In the genomic region with DNA sequence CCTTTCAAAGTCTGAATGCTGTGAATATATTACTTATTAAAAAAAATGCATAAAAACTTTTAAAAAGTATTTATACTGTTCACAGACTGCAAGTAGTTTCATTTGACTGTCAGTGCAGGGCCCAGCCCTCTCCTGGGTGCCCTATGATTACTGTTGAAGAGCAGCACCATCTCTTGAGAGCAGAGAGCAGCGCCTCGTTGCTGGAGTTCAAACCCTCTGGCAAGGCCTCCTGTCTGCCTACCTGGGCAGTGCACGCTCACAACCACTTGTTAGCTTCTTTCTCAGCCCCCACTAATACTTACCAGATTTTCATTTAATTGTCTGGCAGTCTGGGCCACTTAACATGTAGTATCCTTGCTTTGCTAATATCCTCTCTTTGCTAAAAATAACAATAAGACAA, we compare ENCODE assay signal across 21 cellular contexts.
DNase-seq lines count a peak whose midpoint lies in the region; ATAC-seq, FAIRE-seq and TF ChIP-seq lines count a peak whose summit lies in the region.
"Had no signal": no experiment of that assay in that cellular context is flagged by ENCODE, and none has a peak within 500 bp of the region (broad histone marks: within the 10 kb centered on the region; RNA-seq: fewer than 3 reads in every experiment).

No MANE protein-coding gene starts in this region.

- H3K27me3 ChIP-seq in GM23338 (ENCODE audit: insufficient read depth) (no peaks in the 10 kb centered on the region), endothelial cell of umbilical vein (ENCODE audit: control insufficient read depth in 2 of 2, insufficient read depth in 2 of 2, low read length in 2 of 2) (no peaks in the 10 kb centered on the region)

- no peak overlapping the region for H3K4me2 ChIP-seq in GM23338
- no peak overlapping the region for H3K4me2 ChIP-seq in OCI-LY7 (ENCODE audit: low read length)
- H3K4me2 ChIP-seq in endothelial cell of umbilical vein (ENCODE audit: insufficient read depth, low read length), result no peak overlapping the region

- H3K4me3 Mint-ChIP-seq in GM23338 (no peak overlapping the region), type B pancreatic cell (no peak overlapping the region)
- H3K4me3 Mint-ChIP-seq: CD8-positive, alpha-beta memory T cell had no signal

- H3K27ac Mint-ChIP-seq in GM23338, result no peak overlapping the region
- no peak overlapping the region for H3K27ac Mint-ChIP-seq in type B pancreatic cell
- H3K27ac Mint-ChIP-seq: CD8-positive, alpha-beta memory T cell had no signal

- H3K9ac ChIP-seq in endothelial cell of umbilical vein (replicated peaks; ENCODE audit: extremely low read depth, insufficient read depth, low read length), result no peak overlapping the region

- no peaks in the 10 kb centered on the region; the same call in 1 of the 2 replicates for H3K36me3 ChIP-seq in GM23338 (ENCODE audit: insufficient read depth)
- H3K36me3 ChIP-seq in OCI-LY7 (ENCODE audit: insufficient read depth, low read length), result peaks cover 76% of the 10 kb centered on the region
- peaks cover 0 to 2% of the 10 kb centered on the region in 2 experiments for H3K36me3 ChIP-seq in endothelial cell of umbilical vein (ENCODE audit: control insufficient read depth in 2 of 2, extremely low read depth in 1 of 2, insufficient read depth in 2 of 2, low read length in 2 of 2)

- POLR2A ChIA-PET in OCI-LY7 (lab: Charles Lee), result no interaction called here
- POLR2A ChIA-PET in endothelial cell of umbilical vein (lab: Charles Lee), result no interaction called here

- H3K9me2 ChIP-seq in GM23338 (ENCODE audit: insufficient read depth), result no peaks in the 10 kb centered on the region
- no peaks in the 10 kb centered on the region for H3K9me2 ChIP-seq in OCI-LY7 (ENCODE audit: insufficient read depth, low read length)

- H3K27me3 Mint-ChIP-seq in GM23338 (ENCODE audit: insufficient read depth, low read depth, poor library complexity), result no peaks in the 10 kb centered on the region
- H3K27me3 Mint-ChIP-seq in type B pancreatic cell, result no peaks in the 10 kb centered on the region

- H3K36me3 Mint-ChIP-seq in GM23338 (ENCODE audit: low read depth) (peaks cover 10% of the 10 kb centered on the region; the same call in 2 of the 3 replicates), type B pancreatic cell (peaks cover 33% of the 10 kb centered on the region)

- dilution Hi-C loops in endothelial cell of umbilical vein (cut with MboI; ENCODE audit: extremely low pct_ligation_motif_present, low sequenced_read_pairs), result no loop called here

- no peak for FAIRE-seq in endothelial cell of umbilical vein (lab: Jason Lieb, UNC)
- FAIRE-seq: H54, K562 had no signal

- no peak overlapping the region for H3K4me3 ChIP-seq in GM23338
- H3K4me3 ChIP-seq in OCI-LY7 (ENCODE audit: low read depth, low read length, poor library complexity, severe bottlenecking), result no peak overlapping the region
- H3K4me3 ChIP-seq in endothelial cell of umbilical vein (replicated peaks in 1 of 3; ENCODE audit: insufficient read depth in 1 of 3, low read depth in 1 of 3, low read length in 3 of 3), result no peak overlapping the region
- H3K4me3 ChIP-seq: K562, SK-N-MC had no signal

- H2AFZ ChIP-seq in GM23338, result no peak overlapping the region
- no peak overlapping the region for H2AFZ ChIP-seq in OCI-LY7 (ENCODE audit: low read length)
- no peak overlapping the region for H2AFZ ChIP-seq in endothelial cell of umbilical vein (ENCODE audit: low read depth, low read length)

- TF ChIP-seq POLR2A in endothelial cell of umbilical vein (IDR thresholded peaks at IDR 0.05; ENCODE audit: low read depth, low read length), result no peak

- TF ChIP-seq CTCF in GM23338 (conservative IDR thresholded peaks at IDR 0.05; ENCODE audit: low read depth in 2 of 2) (peak; percentile 46 to 48), OCI-LY7 (conservative IDR thresholded peaks at IDR 0.05; ENCODE audit: low read length) (no peak), endothelial cell of umbilical vein (IDR thresholded peaks at IDR 0.05; ENCODE audit: extremely low read depth in 1 of 2, insufficient read depth in 1 of 2, low read depth in 1 of 2, low read length in 2 of 2) (no peak), type B pancreatic cell (conservative IDR thresholded peaks at IDR 0.05) (peak; percentile 17)

- H3K9me3 ChIP-seq in OCI-LY7 (ENCODE audit: low read length) (no peaks in the 10 kb centered on the region), endothelial cell of umbilical vein (replicated peaks; ENCODE audit: control insufficient read depth, insufficient read depth, low read length) (no peaks in the 10 kb centered on the region)

- peaks cover 11% of the 10 kb centered on the region for H3K4me1 ChIP-seq in GM23338 (ENCODE audit: insufficient read depth)
- no peaks in the 10 kb centered on the region for H3K4me1 ChIP-seq in OCI-LY7 (ENCODE audit: insufficient read depth, low read length, poor library complexity, severe bottlenecking)
- H3K4me1 ChIP-seq in endothelial cell of umbilical vein (ENCODE audit: control insufficient read depth, extremely low read depth, insufficient read depth, low read length), result peaks cover 26% of the 10 kb centered on the region

- H3K9me3 Mint-ChIP-seq in GM23338, result no peaks in the 10 kb centered on the region
- H3K9me3 Mint-ChIP-seq in type B pancreatic cell, result no peaks in the 10 kb centered on the region
- H3K9me3 Mint-ChIP-seq: CD8-positive, alpha-beta memory T cell had no signal

- intact Hi-C loops in OCI-LY7 (cut with micrococcal nuclease; ENCODE audit: unreplicated experiment), result no loop called here
- intact Hi-C loops in endothelial cell of umbilical vein (cut with micrococcal nuclease), result loop anchor here (5.0 to 10.0 kb wide), 2 partner anchors 172 to 230 kb away; a partner anchor contains a TSS

- no peaks in the 10 kb centered on the region for H3K79me2 ChIP-seq in GM23338 (replicated peaks; ENCODE audit: insufficient read depth)
- H3K79me2 ChIP-seq in OCI-LY7 (ENCODE audit: insufficient read depth, low read depth, low read length), result no peaks in the 10 kb centered on the region
- no peaks in the 10 kb centered on the region for H3K79me2 ChIP-seq in endothelial cell of umbilical vein (ENCODE audit: control insufficient read depth, insufficient read depth, low read length)

- no peaks in the 10 kb centered on the region for H3F3A ChIP-seq in GM23338 (replicated peaks; ENCODE audit: low read depth)

- H4K20me1 ChIP-seq in GM23338 (replicated peaks; ENCODE audit: insufficient read depth) (no peaks in the 10 kb centered on the region), OCI-LY7 (ENCODE audit: insufficient read depth, low read length) (no peaks in the 10 kb centered on the region), endothelial cell of umbilical vein (replicated peaks; ENCODE audit: control insufficient read depth, extremely low read depth, insufficient read depth, low read length) (no peaks in the 10 kb centered on the region)

- DNase-seq in GM23338 (ENCODE audit: low spot score) (peak; percentile 55), OCI-LY7 (ENCODE audit: low spot score) (peak; percentile 9), endothelial cell of umbilical vein (ENCODE audit: low read depth, low spot score) (peak; percentile 30), type B pancreatic cell (ENCODE audit: extremely low spot score, unreplicated experiment) (no peak), medulla oblongata (ENCODE audit: extremely low spot score) (no peak)
- DNase-seq: ACHN; C1 segment of cervical spinal cord; CD8-positive, alpha-beta memory T cell; DMS79; NCI-H1105; NCI-H2081; NCI-H2171 treated with DMSO at 0.1 percent for 48 hours; NCI-H446; NCI-H526 treated with DMSO at 0.1 percent for 48 hours; OCI-M1; Right ventricle myocardium superior had no signal

- H3K4me1 Mint-ChIP-seq in GM23338 (peaks cover 7% of the 10 kb centered on the region), type B pancreatic cell (ENCODE audit: unreplicated experiment) (no peaks in the 10 kb centered on the region)

- ATAC-seq in GM23338 (peak; percentile 84), HG02840 (IDR thresholded peaks at IDR 0.05; ENCODE audit: low FRiP score, unreplicated experiment) (no peak), HG03469 (IDR thresholded peaks at IDR 0.05; ENCODE audit: unreplicated experiment) (no peak)
- ATAC-seq: K562 had no signal

- H3K27ac ChIP-seq in GM23338 (ENCODE audit: low read depth) (no peak overlapping the region), OCI-LY7 (ENCODE audit: low read depth, low read length, poor library complexity, severe bottlenecking) (no peak overlapping the region), endothelial cell of umbilical vein (ENCODE audit: insufficient read depth, low read depth, low read length) (no peak overlapping the region)
- H3K27ac ChIP-seq: SK-N-MC had no signal

- CTCF ChIA-PET in OCI-LY7 (lab: Charles Lee; ENCODE audit: unreplicated experiment), result no interaction called here
- CTCF ChIA-PET in endothelial cell of umbilical vein (lab: Charles Lee), result interaction anchor here (0.5 kb wide), 1 partner anchor 16 kb away, joined by 3 read pairs; no protein-coding TSS in a partner anchor

- H3K9me1 ChIP-seq in endothelial cell of umbilical vein (replicated peaks; ENCODE audit: control insufficient read depth, extremely low read depth, insufficient read depth, low read length), result no peaks in the 10 kb centered on the region

- BruUV-seq in OCI-LY7 (replicated peaks; lab: Mats Ljungman, UMichigan) (no TSS peak), endothelial cell of umbilical vein (replicated peaks; lab: Mats Ljungman, UMichigan) (no TSS peak)

TF ChIP-seq in endothelial cell of umbilical vein, 7 proteins besides CTCF, POLR2A, EP300 and RAD21:
- TF ChIP-seq, protein P1, sequence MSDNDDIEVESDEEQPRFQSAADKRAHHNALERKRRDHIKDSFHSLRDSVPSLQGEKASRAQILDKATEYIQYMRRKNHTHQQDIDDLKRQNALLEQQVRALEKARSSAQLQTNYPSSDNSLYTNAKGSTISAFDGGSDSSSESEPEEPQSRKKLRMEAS (IDR thresholded peaks at IDR 0.05; ENCODE audit: insufficient read depth, insufficient read length), result no peak
- no peak for TF ChIP-seq POLR2AphosphoS5 (IDR thresholded peaks at IDR 0.05; ENCODE audit: insufficient read depth, low read depth, low read length)
- TF ChIP-seq EZH2 (IDR thresholded peaks at IDR 0.05; ENCODE audit: borderline replicate concordance, low read depth, low read length, severe bottlenecking), result no peak
- no peak for TF ChIP-seq MYC (IDR thresholded peaks at IDR 0.05; ENCODE audit: low read depth, low read length)
- TF ChIP-seq GATA2 (IDR thresholded peaks at IDR 0.05; ENCODE audit: insufficient read depth, insufficient read length, low read depth, low read length), result no peak
- no peak for TF ChIP-seq JUN (IDR thresholded peaks at IDR 0.05; ENCODE audit: borderline replicate concordance, insufficient read depth, insufficient read length, low read depth)

Comparison
In these comparisons a context has a peak if more than half of its experiments do, and no peak if none do; other contexts are left out.
1. DNase-seq: peak in GM23338 (single experiment), OCI-LY7 (single experiment) and endothelial cell of umbilical vein (single experiment); none in type B pancreatic cell (single experiment) and medulla oblongata (single experiment).
2. CTCF ChIP-seq: peak in GM23338 (2 of 2) and type B pancreatic cell (single experiment); none in OCI-LY7 (single experiment) and endothelial cell of umbilical vein (0 of 2).